ENCODE assay signal across 8 cellular contexts in genomic region chr2:130145006-130145414, GRCh38. TPM values are rescaled to one million over a fixed set of nuclear protein-coding genes. Genes with fewer than 3 reads are reported as not detected.
DNase-seq lines count a peak whose midpoint lies in the region; ATAC-seq, FAIRE-seq and TF ChIP-seq lines count a peak whose summit lies in the region.
"Not testable (repeated sequence)": the region's sequence is repeated elsewhere in the genome, so short reads cannot be mapped to it uniquely, and the experiment has no call there.

CCDC74B (minus strand) TSS chr2:130145112; CDS start chr2:130144996, 116 bp downstream.

- H3K79me2 ChIP-seq in ACC112 (ENCODE audit: control insufficient read depth, insufficient read depth, low read length, unreplicated experiment) = not testable (repeated sequence)

- intact Hi-C loops in kidney (cut with DNase I) = not testable (repeated sequence)

- DNase-seq in NCI-H2171 treated with DMSO at 0.1 percent for 48 hours (lab: John Stamatoyannopoulos, UW) = peak; percentile 54
- peak; percentile 54 for DNase-seq in activated CD4-positive, CD25-positive, alpha-beta regulatory T cell treated with anti-CD3 and anti-CD28 coated beads, Interleukin-2, amount 50 U/mL, for 72 hours
- DNase-seq in bronchial epithelial cell (ENCODE audit: low read depth) = peak; percentile 3
- peak; percentile 86 for DNase-seq in kidney
- peak; percentile 10 to 53 (median 18) for DNase-seq in stimulated activated CD4-positive, alpha-beta T cell treated with anti-CD3 and anti-CD28 coated beads, Interleukin-12 subunit alpha, Interleukin-12 subunit beta, amount 100 ng/mL, for 48 hours (ENCODE audit: low read depth in 2 of 3, low spot score in 1 of 3)

- H3K9ac ChIP-seq in kidney (ENCODE audit: low read length in 2 of 2) = not testable (repeated sequence)

- H2AFZ ChIP-seq in ACC112 (ENCODE audit: low read length, unreplicated experiment) = peak within 1 kb of the TSS; percentile 60

- FAIRE-seq in bronchial epithelial cell (lab: Jason Lieb, UNC); kidney (lab: Jason Lieb, UNC): not testable (repeated sequence)

- not testable (repeated sequence) for H3K27me3 ChIP-seq in ACC112 (ENCODE audit: insufficient read depth, low read length); bronchial epithelial cell (ENCODE audit: control insufficient read depth, insufficient read depth, low read length)

- not testable (repeated sequence) for H3K9me3 ChIP-seq in kidney (ENCODE audit: control insufficient read depth in 1 of 2, low read length in 2 of 2)

- H3K4me3 ChIP-seq in ACC112 (ENCODE audit: low read depth, low read length) = peak within 1 kb of the TSS; percentile 72
- H3K4me3 ChIP-seq in bronchial epithelial cell (ENCODE audit: low read depth, low read length) = peak within 1 kb of the TSS; percentile 20
- H3K4me3 ChIP-seq in kidney (ENCODE audit: low read length in 2 of 2) = not testable (repeated sequence)

- not testable (repeated sequence) for H3K27ac ChIP-seq in ACC112 (ENCODE audit: low read depth, low read length); kidney (ENCODE audit: low read depth in 2 of 2, low read length in 2 of 2)

- H3K36me3 ChIP-seq in ACC112 (ENCODE audit: insufficient read depth, low read length); bronchial epithelial cell (ENCODE audit: control insufficient read depth, insufficient read depth, low read length); kidney (ENCODE audit: control insufficient read depth in 1 of 2, insufficient read depth in 2 of 2, low read length in 2 of 2): not testable (repeated sequence)

- ATAC-seq in GM19035 (IDR thresholded peaks at IDR 0.05; ENCODE audit: unreplicated experiment) = peak; percentile 94
- ATAC-seq in HG03064 (IDR thresholded peaks at IDR 0.05; ENCODE audit: low read depth, unreplicated experiment) = peak; percentile 87

- not testable (repeated sequence) for TF ChIP-seq CTCF in bronchial epithelial cell (IDR thresholded peaks at IDR 0.05; ENCODE audit: insufficient read depth, low read length, severe bottlenecking); kidney (IDR thresholded peaks at IDR 0.05; ENCODE audit: borderline replicate concordance, extremely low read depth, insufficient read depth)

- H3K4me1 ChIP-seq in ACC112 (ENCODE audit: control insufficient read depth, insufficient read depth, low read length, unreplicated experiment); kidney (ENCODE audit: control insufficient read depth in 1 of 2, insufficient read depth in 1 of 2, low read depth in 1 of 2, low read length in 2 of 2): not testable (repeated sequence)

RNA-seq across cellular contexts. Expression of gene CCDC74B, which starts in this region (rescaled TPM):
- 0.38 and 0.79 TPM in 2 replicates for total RNA-seq in bronchial epithelial cell
- total RNA-seq in kidney = 4.5 TPM
- 6.4 TPM for polyA plus RNA-seq in kidney (ENCODE audit: insufficient read depth, low read depth, low replicate concordance)

Comparison
In these comparisons a context has a peak if more than half of its experiments do, and no peak if none do; other contexts are left out.
1. Peak in DNase-seq and H3K4me3 ChIP-seq in bronchial epithelial cell; RNA of the gene not detected or under 1 TPM.
2. DNase-seq: peak in every context shown above with its lines; median percentile 86 in kidney; 54 in NCI-H2171 treated with DMSO at 0.1 percent for 48 hours; 54 in activated CD4-positive, CD25-positive, alpha-beta regulatory T cell treated with anti-CD3 and anti-CD28 coated beads, Interleukin-2, amount 50 U/mL, for 72 hours; 18 in stimulated activated CD4-positive, alpha-beta T cell treated with anti-CD3 and anti-CD28 coated beads, Interleukin-12 subunit alpha, Interleukin-12 subunit beta, amount 100 ng/mL, for 48 hours; 3 in bronchial epithelial cell.